8 cellular contexts compared by ENCODE assay signal in genomic region chr17:47831934-47832327, GRCh38. TPM values are rescaled to one million over a fixed set of nuclear protein-coding genes. Genes with fewer than 3 reads are reported as not detected.
DNase-seq lines count a peak whose midpoint lies in the region; ATAC-seq and TF ChIP-seq lines count a peak whose summit lies in the region.

No MANE protein-coding gene starts in this region.

- H3K27me3 ChIP-seq in A673 (replicated peaks; ENCODE audit: insufficient read depth, low read depth, low read length, poor library complexity): no peaks in the 10 kb centered on the region

- no peaks in the 10 kb centered on the region for H3K27me3 Mint-ChIP-seq in activated naive CD8-positive, alpha-beta T cell
- H3K27me3 Mint-ChIP-seq in immature natural killer cell (ENCODE audit: low read depth in 3 of 3): peaks cover 17 to 36% (median 24%) of the 10 kb centered on the region in 3 donors

- no peaks in the 10 kb centered on the region for H3K36me3 Mint-ChIP-seq in activated naive CD8-positive, alpha-beta T cell
- peaks cover under 1 to 9% (median 3%) of the 10 kb centered on the region in 3 donors for H3K36me3 Mint-ChIP-seq in immature natural killer cell

- BruUV-seq in A673 (replicated peaks; lab: Mats Ljungman, UMichigan): no TSS peak

- H3K36me3 ChIP-seq in A673 (ENCODE audit: insufficient read depth, low read length, poor library complexity, severe bottlenecking): peaks cover 4% of the 10 kb centered on the region

- peaks cover 48% of the 10 kb centered on the region for H3K4me1 Mint-ChIP-seq in activated naive CD8-positive, alpha-beta T cell (ENCODE audit: low read depth)
- peaks cover 44 to 56% of the 10 kb centered on the region in 2 donors for H3K4me1 Mint-ChIP-seq in immature natural killer cell

- H3K4me3 ChIP-seq in A673 (ENCODE audit: low read depth, low read length, poor library complexity, severe bottlenecking): peak overlapping the region; percentile 72

- H3K9me3 Mint-ChIP-seq in activated naive CD8-positive, alpha-beta T cell (ENCODE audit: low read depth): no peaks in the 10 kb centered on the region
- no peaks in the 10 kb centered on the region for H3K9me3 Mint-ChIP-seq in immature natural killer cell

- ATAC-seq in HG03064 (IDR thresholded peaks at IDR 0.05; ENCODE audit: low read depth, unreplicated experiment) (peak; percentile 11), HG03280 (IDR thresholded peaks at IDR 0.05; ENCODE audit: unreplicated experiment) (no peak)

- CTCF ChIA-PET in A673 (lab: Charles Lee): no interaction called here

- no peaks in the 10 kb centered on the region for H3K9me3 ChIP-seq in A673 (ENCODE audit: low read depth, low read length, poor library complexity, severe bottlenecking)

- DNase-seq in A673 (ENCODE audit: low spot score): no peak
- DNase-seq in immature natural killer cell: no peak
- DNase-seq in substantia nigra (lab: John Stamatoyannopoulos, UW): peak in 12 of 49 donors; percentile 5 to 42 (median 24)
- DNase-seq in NCI-H774 (lab: John Stamatoyannopoulos, UW): no peak
- DNase-seq in NCI-H748 treated with DMSO at 0.1 percent for 48 hours (lab: John Stamatoyannopoulos, UW): no peak

- no peak overlapping the region for H3K27ac ChIP-seq in A673 (ENCODE audit: low read depth, low read length, poor library complexity, severe bottlenecking)
- H3K27ac ChIP-seq in substantia nigra (ENCODE audit: low read depth, low read length, poor library complexity, severe bottlenecking): peak overlapping the region; percentile 67

- no peak for TF ChIP-seq CTCF in A673 (conservative IDR thresholded peaks at IDR 0.05; ENCODE audit: low read depth, low read length)

- H3K4me1 ChIP-seq in A673 (ENCODE audit: insufficient read depth, low read length, poor library complexity, severe bottlenecking): peaks cover 7% of the 10 kb centered on the region

- POLR2A ChIA-PET in A673 (lab: Charles Lee; ENCODE audit: low non-redundant PET): interaction anchor here (0.6 kb wide), 1 partner anchor 336 kb away, joined by 6 read pairs; no protein-coding TSS in a partner anchor

- H3K4me3 Mint-ChIP-seq in activated naive CD8-positive, alpha-beta T cell: peak overlapping the region; percentile 99
- peak overlapping the region; percentile 91 to 98 (median 94) for H3K4me3 Mint-ChIP-seq in immature natural killer cell

- intact Hi-C loops in A673 (cut with micrococcal nuclease; ENCODE audit: unreplicated experiment): no loop called here

- H3K27ac Mint-ChIP-seq in activated naive CD8-positive, alpha-beta T cell: peak overlapping the region; percentile 97
- H3K27ac Mint-ChIP-seq in immature natural killer cell: peak overlapping the region; percentile 96 to 100 (median 98)

RNA-seq across cellular contexts. Expression of gene LRRC46, which starts 0.5 kb away (rescaled TPM):
- 1.1 and 1.3 TPM in 2 replicates for total RNA-seq in A673 (2021)
- under 1 TPM in 2 of 3 donors, not detected in 1; 0.66 to 0.82 TPM for polyA plus RNA-seq in immature natural killer cell

RNA-seq across cellular contexts. Expression of gene MRPL10, which starts 0.6 kb away (rescaled TPM):
- 30.5 and 42.0 TPM in 2 replicates for total RNA-seq in A673 (2021)
- 100 to 1,000 TPM in 2 of 3 donors, 10 to 100 TPM in 1; 50.5 to 189 (median 114) TPM for polyA plus RNA-seq in immature natural killer cell

RNA-seq across cellular contexts. Expression of gene SCRN2, which starts 9.1 kb away (rescaled TPM):
- 6.2 and 11.2 TPM in 2 replicates for total RNA-seq in A673 (2021)
- polyA plus RNA-seq in immature natural killer cell: 10 to 100 TPM; 17.7 to 41.2 (median 22.5) TPM

RNA-seq across cellular contexts. Expression of gene OSBPL7, which starts 10.3 kb away (rescaled TPM):
- total RNA-seq in A673 (2021): 9.1 TPM in 2 replicates
- polyA plus RNA-seq in immature natural killer cell: 1 to 10 TPM; 2.7 to 7.5 (median 3.8) TPM

RNA-seq across cellular contexts. Expression of gene SP6, which starts 19.0 kb away (rescaled TPM):
- total RNA-seq in A673 (2021): 0.15 and 0.66 TPM in 2 replicates
- polyA plus RNA-seq in immature natural killer cell: not detected
